ENCODE assay signal across 1 cellular context in genomic region chr4:142696334-142697122, GRCh38.
TF ChIP-seq lines count a peak whose summit lies in the region.

No MANE protein-coding gene starts in this region.

TF ChIP-seq in IMR-90, 13 proteins besides CTCF, POLR2A, EP300 and RAD21 (continued from another document):
- TF ChIP-seq USF2 (IDR thresholded peaks at IDR 0.05; ENCODE audit: low read depth, low read length) (no peak), CEBPB (IDR thresholded peaks at IDR 0.05; ENCODE audit: low read depth, low read length) (no peak), BHLHE40 (IDR thresholded peaks at IDR 0.05; ENCODE audit: low read depth, low read length) (no peak), MAZ (IDR thresholded peaks at IDR 0.05; ENCODE audit: borderline replicate concordance, low read depth, low read length) (no peak), SMC3 (IDR thresholded peaks at IDR 0.05; ENCODE audit: low read depth, low read length) (no peak), NFE2L2 (IDR thresholded peaks at IDR 0.05; ENCODE audit: low read depth, low read length) (no peak), FOS (IDR thresholded peaks at IDR 0.05; ENCODE audit: low read depth, low read length) (no peak)
